ENCODE assay signal across 8 cellular contexts in genomic region chr5:58714046-58714445, GRCh38.
"Had no signal": no experiment of that assay in that cellular context is flagged by ENCODE, and none has a peak within 500 bp of the region (broad histone marks: within the 10 kb centered on the region; RNA-seq: fewer than 3 reads in every experiment).

No MANE protein-coding gene starts in this region.

- DNase-seq: IMR-90, KBM-7, KG1 had no signal

- FAIRE-seq: HTR-8/SVneo, K562 had no signal

- H3K27ac ChIP-seq: HL-60, KMS-11 had no signal

- H3K36me3 Mint-ChIP-seq: IgD-negative memory B cell had no signal

- H3K9ac ChIP-seq: KMS-11 had no signal

- H3K4me3 Mint-ChIP-seq: IgD-negative memory B cell had no signal

- H3K4me3 ChIP-seq: K562 had no signal

- ATAC-seq: K562 had no signal

- H3K27ac Mint-ChIP-seq: IgD-negative memory B cell had no signal

- H3K4me2 ChIP-seq: KMS-11 had no signal
